ENCODE assay signal across 1 cellular context in the genomic region with DNA sequence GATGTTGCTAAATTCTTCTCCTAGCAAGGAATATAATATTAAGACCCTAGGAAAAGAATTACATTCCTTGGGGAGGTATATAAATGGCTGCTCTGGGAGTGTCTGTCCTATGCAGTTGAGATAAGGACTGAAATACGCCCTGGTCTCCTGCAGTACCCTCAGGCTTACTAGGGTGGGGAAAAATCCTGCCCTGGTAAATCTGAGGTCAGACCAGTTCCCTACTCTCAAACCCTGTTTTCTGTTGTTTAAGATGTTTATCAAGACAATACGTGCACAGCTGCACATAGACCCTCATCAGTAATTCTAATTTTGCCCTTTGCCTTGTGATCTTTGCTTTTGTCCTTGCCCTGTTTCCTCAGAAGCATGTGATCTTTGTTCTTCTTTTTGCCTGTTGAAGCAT. TPM values are rescaled to one million over a fixed set of nuclear protein-coding genes. Genes with fewer than 3 reads are reported as not detected.
"Had no signal": no experiment of that assay in that cellular context is flagged by ENCODE, and none has a peak within 500 bp of the region (broad histone marks: within the 10 kb centered on the region; RNA-seq: fewer than 3 reads in every experiment).

No MANE protein-coding gene starts in this region.

RNA-seq across cellular contexts. Expression of a gene that starts 11.2 kb away (rescaled TPM):
- polyA plus RNA-seq: endothelial cell of umbilical vein had no signal
